In the genomic region with DNA sequence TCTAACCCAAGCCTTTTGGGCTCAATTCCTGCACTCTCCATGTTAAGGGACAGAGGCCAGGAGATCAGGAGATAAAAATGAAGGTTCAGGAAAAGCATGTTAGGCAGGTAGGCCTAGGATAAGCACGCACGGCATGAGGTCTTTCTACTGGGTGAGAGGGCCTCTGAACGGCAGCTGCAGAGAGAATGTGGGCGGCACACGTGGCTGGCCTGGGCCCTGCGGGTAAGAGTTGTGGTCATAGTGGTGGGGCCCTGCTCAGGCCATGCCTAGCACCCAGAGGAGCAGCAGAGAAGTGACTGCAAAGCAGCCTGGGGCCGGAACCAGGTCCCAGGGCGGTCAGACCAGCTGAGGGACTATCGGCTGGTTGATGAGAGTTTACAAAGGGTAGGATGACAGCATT, we compare ENCODE assay signal across 11 cellular contexts. TPM values are rescaled to one million over a fixed set of nuclear protein-coding genes. Genes with fewer than 3 reads are reported as not detected.
A peak's percentile ranks its signal among the peaks of the same experiment; 100 is the strongest.
DNase-seq lines count a peak whose midpoint lies in the region; ATAC-seq and TF ChIP-seq lines count a peak whose summit lies in the region.
"Had no signal": no experiment of that assay in that cellular context is flagged by ENCODE, and none has a peak within 500 bp of the region (broad histone marks: within the 10 kb centered on the region; RNA-seq: fewer than 3 reads in every experiment).

No MANE protein-coding gene starts in this region.

- H3K27me3 ChIP-seq in left ventricle myocardium inferior (ENCODE audit: low read depth), result no peaks in the 10 kb centered on the region

- intact Hi-C loops in left ventricle myocardium superior (cut with micrococcal nuclease), result no loop called here
- intact Hi-C loops in left ventricle myocardium inferior (cut with micrococcal nuclease), result no loop called here

- H3K27ac ChIP-seq in C4-2B (peak overlapping the region; percentile 65), left ventricle myocardium inferior (replicated peaks) (no peak overlapping the region)
- H3K27ac ChIP-seq: foreskin keratinocyte, tibial nerve had no signal

- DNase-seq in M059J (ENCODE audit: low read depth) (peak; percentile 50), NCI-H2227 treated with DMSO at 0.1 percent for 48 hours (lab: John Stamatoyannopoulos, UW) (no peak), hepatic stellate cell (ENCODE audit: low spot score) (no peak), left ventricle myocardium superior (no peak), left ventricle myocardium inferior (no peak)
- DNase-seq: activated CD4-positive, alpha-beta T cell treated with anti-CD3 and anti-CD28 coated beads for 4 hours; foreskin keratinocyte had no signal

- TF ChIP-seq CTCF in C4-2B (conservative IDR thresholded peaks at IDR 0.05), result no peak
- no peak for TF ChIP-seq CTCF in left ventricle myocardium inferior (IDR thresholded peaks at IDR 0.05; ENCODE audit: borderline replicate concordance)

- peaks cover 21% of the 10 kb centered on the region for H3K4me1 ChIP-seq in left ventricle myocardium inferior

- H3K36me3 ChIP-seq in left ventricle myocardium inferior, result no peaks in the 10 kb centered on the region
- H3K36me3 ChIP-seq: tibial nerve had no signal

- no peak overlapping the region for H3K4me3 ChIP-seq in left ventricle myocardium inferior
- H3K4me3 ChIP-seq: tibial nerve had no signal

- ATAC-seq in GM19372 (IDR thresholded peaks at IDR 0.05; ENCODE audit: low read depth, unreplicated experiment), result peak; percentile 75
- peak; percentile 8 for ATAC-seq in esophagus mucosa
- ATAC-seq in left ventricle myocardium superior, result no peak
- ATAC-seq: foreskin keratinocyte had no signal

- H3K9me3 ChIP-seq in left ventricle myocardium inferior (replicated peaks), result no peaks in the 10 kb centered on the region
- H3K9me3 ChIP-seq: tibial nerve had no signal

RNA-seq across cellular contexts. Expression of a gene that starts 7.5 kb away (rescaled TPM):
- 0.57 TPM in 1 of 2 replicates, not detected in the other for total RNA-seq in M059J (2014; rRNA removed; shearing (Covaris generic))
- total RNA-seq in esophagus mucosa, result not detected
- total RNA-seq in left ventricle myocardium superior, result 3.4 TPM
- total RNA-seq in left ventricle myocardium inferior, result 2.1 TPM
